20 cellular contexts compared by ENCODE assay signal in genomic region chr11:45750439-45750838, GRCh38. TPM values are rescaled to one million over a fixed set of nuclear protein-coding genes. Genes with fewer than 3 reads are reported as not detected.
A peak's percentile ranks its signal among the peaks of the same experiment; 100 is the strongest.
DNase-seq lines count a peak whose midpoint lies in the region; ATAC-seq and TF ChIP-seq lines count a peak whose summit lies in the region.
"Had no signal": no experiment of that assay in that cellular context is flagged by ENCODE, and none has a peak within 500 bp of the region (broad histone marks: within the 10 kb centered on the region; RNA-seq: fewer than 3 reads in every experiment).

No MANE protein-coding gene starts in this region.

- H3K27ac ChIP-seq in angular gyrus (ENCODE audit: low read depth, low read length) (peak overlapping the region; percentile 22), dorsolateral prefrontal cortex (peak overlapping the region in 36 of 59 donors; percentile 5 to 81 (median 58)), neural progenitor cell (no peak overlapping the region), tibial artery (peak overlapping the region; percentile 17 to 36)
- H3K27ac ChIP-seq: A549, GM23248 had no signal

- no peaks in the 10 kb centered on the region for H3F3A ChIP-seq in neural progenitor cell (ENCODE audit: low read depth)

- ATAC-seq in omental fat pad (ENCODE audit: low FRiP score) (no peak), GM18498 (IDR thresholded peaks at IDR 0.05; ENCODE audit: unreplicated experiment) (no peak)
- ATAC-seq: A549 had no signal

- CTCF ChIA-PET in activated naive CD4-positive, alpha-beta T cell treated with anti-CD3 and anti-CD28 coated beads, Interleukin-2, amount 10 ng/mL, durations not matched to agents 7 days and 5 days (lab: Charles Lee), result interaction anchor here (1.2 kb wide), 1 partner anchor 21 kb away, joined by 3 read pairs; no protein-coding TSS in a partner anchor

- H3K27me3 ChIP-seq in dorsolateral prefrontal cortex, result peaks cover 0 to 12% (median 0%) of the 10 kb centered on the region in 45 donors
- H3K27me3 ChIP-seq in neural progenitor cell, result no peaks in the 10 kb centered on the region
- H3K27me3 ChIP-seq in tibial artery, result no peaks in the 10 kb centered on the region

- intact Hi-C loops in dorsolateral prefrontal cortex (cut with DNase I) (loop anchor here in 1 of 2 donors (5.0 kb wide), 1 partner anchor 213 kb away; no protein-coding TSS in a partner anchor), tibial artery (cut with DNase I; ENCODE audit: low total_unique reads) (no loop called here)

- H3K9ac ChIP-seq in neural progenitor cell, result no peak overlapping the region
- H3K9ac ChIP-seq: GM23248 had no signal

- H3K9me3 ChIP-seq in neural progenitor cell (ENCODE audit: low read depth) (no peaks in the 10 kb centered on the region), tibial artery (no peaks in the 10 kb centered on the region)
- H3K9me3 ChIP-seq: A549 had no signal

- H2AFZ ChIP-seq in neural progenitor cell (replicated peaks), result no peak overlapping the region
- H2AFZ ChIP-seq: GM23248 had no signal

- no peak for TF ChIP-seq CTCF in dorsolateral prefrontal cortex (IDR thresholded peaks at IDR 0.05 in 54 of 56, conservative IDR thresholded peaks at IDR 0.05 in 2 of 56; ENCODE audit: low read depth in 1 of 56, partially characterized antibody in 56 of 56)
- no peak for TF ChIP-seq CTCF in neural progenitor cell (IDR thresholded peaks at IDR 0.05)
- TF ChIP-seq CTCF in tibial artery (IDR thresholded peaks at IDR 0.05), result no peak
- TF ChIP-seq CTCF in omental fat pad (IDR thresholded peaks at IDR 0.05), result no peak

- H3K4me1 ChIP-seq in neural progenitor cell (peaks cover 5% of the 10 kb centered on the region), tibial artery (peaks cover 0 to 54% (median 8%) of the 10 kb centered on the region in 4 donors)
- H3K4me1 ChIP-seq: A549 had no signal

- H3K9me3 Mint-ChIP-seq in neural progenitor cell, result no peaks in the 10 kb centered on the region
- no peaks in the 10 kb centered on the region for H3K9me3 Mint-ChIP-seq in activated naive CD4-positive, alpha-beta T cell treated with anti-CD3 and anti-CD28 coated beads, Interleukin-2, amount 10 ng/mL, durations not matched to agents 7 days and 5 days
- H3K9me3 Mint-ChIP-seq: CD4-positive, alpha-beta memory T cell had no signal

- peak overlapping the region; percentile 16 for H3K4me3 Mint-ChIP-seq in neural progenitor cell
- no peak overlapping the region for H3K4me3 Mint-ChIP-seq in activated naive CD4-positive, alpha-beta T cell treated with anti-CD3 and anti-CD28 coated beads, Interleukin-2, amount 10 ng/mL, durations not matched to agents 7 days and 5 days
- H3K4me3 Mint-ChIP-seq: CD4-positive, alpha-beta memory T cell had no signal

- peaks cover 7% of the 10 kb centered on the region for H3K27me3 Mint-ChIP-seq in neural progenitor cell (ENCODE audit: insufficient read depth, low read depth)
- peaks cover 38% of the 10 kb centered on the region for H3K27me3 Mint-ChIP-seq in activated naive CD4-positive, alpha-beta T cell treated with anti-CD3 and anti-CD28 coated beads, Interleukin-2, amount 10 ng/mL, durations not matched to agents 7 days and 5 days

- H3K4me1 Mint-ChIP-seq in neural progenitor cell, result peaks cover 37% of the 10 kb centered on the region
- H3K4me1 Mint-ChIP-seq in activated naive CD4-positive, alpha-beta T cell treated with anti-CD3 and anti-CD28 coated beads, Interleukin-2, amount 10 ng/mL, durations not matched to agents 7 days and 5 days, result no peaks in the 10 kb centered on the region
- H3K4me1 Mint-ChIP-seq: CD4-positive, alpha-beta memory T cell had no signal

- H3K4me3 ChIP-seq in dorsolateral prefrontal cortex (no peak overlapping the region), neural progenitor cell (no peak overlapping the region), tibial artery (no peak overlapping the region)
- H3K4me3 ChIP-seq: A549, GM23248 had no signal

- peak overlapping the region; percentile 55 for H3K27ac Mint-ChIP-seq in neural progenitor cell
- H3K27ac Mint-ChIP-seq in activated naive CD4-positive, alpha-beta T cell treated with anti-CD3 and anti-CD28 coated beads, Interleukin-2, amount 10 ng/mL, durations not matched to agents 7 days and 5 days, result no peak overlapping the region
- H3K27ac Mint-ChIP-seq: CD4-positive, alpha-beta memory T cell had no signal

- H3K79me2 ChIP-seq in neural progenitor cell (ENCODE audit: low read depth), result no peaks in the 10 kb centered on the region

- H3K36me3 ChIP-seq in neural progenitor cell (no peaks in the 10 kb centered on the region), tibial artery (no peaks in the 10 kb centered on the region)

- no peaks in the 10 kb centered on the region for H4K20me1 ChIP-seq in neural progenitor cell (ENCODE audit: low read depth)

- H3K36me3 Mint-ChIP-seq in neural progenitor cell, result no peaks in the 10 kb centered on the region
- H3K36me3 Mint-ChIP-seq in activated naive CD4-positive, alpha-beta T cell treated with anti-CD3 and anti-CD28 coated beads, Interleukin-2, amount 10 ng/mL, durations not matched to agents 7 days and 5 days, result no peaks in the 10 kb centered on the region
- H3K36me3 Mint-ChIP-seq: CD4-positive, alpha-beta memory T cell had no signal

- no peak overlapping the region for H3K4me2 ChIP-seq in neural progenitor cell
- H3K4me2 ChIP-seq: A549 had no signal

- DNase-seq in dorsolateral prefrontal cortex (peak in 4 of 10 donors; percentile 21 to 50 (median 46)), neural progenitor cell (ENCODE audit: low spot score) (no peak), tibial artery (no peak), omental fat pad (ENCODE audit: low spot score) (no peak)
- no peak for DNase-seq in activated naive CD4-positive, alpha-beta T cell treated with anti-CD3 and anti-CD28 coated beads, Interleukin-2, amount 10 ng/mL, durations not matched to agents 7 days and 5 days
- DNase-seq: 8988T; ACHN; AML-193; C1 segment of cervical spinal cord; Calu3; CD4-positive, alpha-beta memory T cell; COR-L47; DMS153; DND-41; GM23248; H7; HCEC 1CT had no signal

RNA-seq across cellular contexts. Expression of gene SLC35C1, which starts 54.5 kb away (rescaled TPM):
- total RNA-seq in dorsolateral prefrontal cortex (10 to 100 TPM in 25 of 120 experiments, 1 to 10 TPM in 95; 5.6 to 14.4 (median 8.5) TPM), neural progenitor cell (ENCODE audit: low replicate concordance) (1.3 and 3.2 TPM in 2 replicates), omental fat pad (100 to 1,000 TPM in 1 of 4 donors, 10 to 100 TPM in 3; 18.6 to 103 (median 73.0) TPM)
